ENCODE assay signal across 13 cellular contexts in the genomic region with DNA sequence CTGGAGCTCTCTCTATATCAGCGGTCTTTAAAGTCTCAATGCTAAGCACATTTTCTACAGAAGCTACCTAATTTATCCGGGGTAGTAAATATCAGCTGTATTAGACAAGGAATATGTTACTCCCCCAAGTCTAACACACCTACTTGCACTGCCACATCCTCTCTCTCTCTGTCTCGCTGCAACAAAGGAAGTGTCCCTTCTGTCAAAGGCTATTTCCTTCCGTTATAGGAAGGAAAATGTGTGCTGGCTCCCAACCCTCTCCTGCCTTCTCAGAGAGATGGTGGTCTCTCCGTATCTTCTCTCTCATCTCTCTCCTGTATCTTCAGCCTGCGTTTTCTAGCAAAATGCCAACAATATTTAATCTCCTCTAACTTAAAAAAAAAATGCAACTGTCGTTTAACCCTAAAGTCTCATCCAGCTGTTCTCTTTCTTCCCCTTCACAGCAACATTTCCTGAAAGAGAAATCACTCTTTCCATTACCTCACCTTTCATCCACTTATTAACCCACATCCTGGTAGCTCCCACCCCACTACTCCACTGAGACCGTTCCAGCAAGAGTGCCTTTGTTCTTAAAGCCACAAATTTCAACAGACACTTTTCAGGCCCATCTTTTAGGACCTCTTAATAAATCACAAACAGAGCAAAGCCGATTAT. TPM values are rescaled to one million over a fixed set of nuclear protein-coding genes. Genes with fewer than 3 reads are reported as not detected.
DNase-seq lines count a peak whose midpoint lies in the region; ATAC-seq and TF ChIP-seq lines count a peak whose summit lies in the region.
"Had no signal": no experiment of that assay in that cellular context is flagged by ENCODE, and none has a peak within 500 bp of the region (broad histone marks: within the 10 kb centered on the region; RNA-seq: fewer than 3 reads in every experiment).

No MANE protein-coding gene starts in this region.

- H3K4me3 Mint-ChIP-seq in activated CD4-positive, alpha-beta T cell treated with anti-CD3 and anti-CD28 coated beads, Interleukin-2, amount 10 ng/mL, durations not matched to agents 24 days and 14 days, result peak overlapping the region; percentile 79

- no peak for TF ChIP-seq CTCF in GM20000 (IDR thresholded peaks at IDR 0.05; ENCODE audit: extremely low read depth, missing control alignments)

- ATAC-seq in SK-N-SH treated with all-trans-retinoic acid at 6 μM for 48 hours, result no peak

- DNase-seq in AML-193 (lab: John Stamatoyannopoulos, UW) (peak; percentile 22 to 23), GM20000 (ENCODE audit: low spot score) (peak; percentile 57), iris pigment epithelial cell (ENCODE audit: low read depth) (peak; percentile 8), NCI-H187 treated with DMSO at 0.1 percent for 48 hours (lab: John Stamatoyannopoulos, UW) (no peak), NCI-H345 (lab: John Stamatoyannopoulos, UW) (no peak), GOT3 (lab: John Stamatoyannopoulos, UW) (no peak)
- peak; percentile 77 for DNase-seq in activated CD4-positive, alpha-beta T cell treated with anti-CD3 and anti-CD28 coated beads, Interleukin-2, amount 10 ng/mL, durations not matched to agents 24 days and 14 days
- DNase-seq: dorsolateral prefrontal cortex, GM23248, NCI-H1694 treated with DMSO at 0.1 percent for 48 hours, Right ventricle myocardium superior had no signal

- H3K27me3 Mint-ChIP-seq in activated CD4-positive, alpha-beta T cell treated with anti-CD3 and anti-CD28 coated beads, Interleukin-2, amount 10 ng/mL, durations not matched to agents 24 days and 14 days, result peaks cover 8% of the 10 kb centered on the region

- H3K36me3 Mint-ChIP-seq in activated CD4-positive, alpha-beta T cell treated with anti-CD3 and anti-CD28 coated beads, Interleukin-2, amount 10 ng/mL, durations not matched to agents 24 days and 14 days (ENCODE audit: low read depth), result peaks cover 40% of the 10 kb centered on the region

- H3K9me3 Mint-ChIP-seq in activated CD4-positive, alpha-beta T cell treated with anti-CD3 and anti-CD28 coated beads, Interleukin-2, amount 10 ng/mL, durations not matched to agents 24 days and 14 days, result no peaks in the 10 kb centered on the region

- intact Hi-C loops in activated CD4-positive, alpha-beta T cell treated with anti-CD3 and anti-CD28 coated beads, Interleukin-2, amount 10 ng/mL, durations not matched to agents 24 days and 14 days (cut with micrococcal nuclease), result loop anchor here (1.0 kb wide), 1 partner anchor 54 kb away; no protein-coding TSS in a partner anchor

- peaks cover 45% of the 10 kb centered on the region for H3K4me1 Mint-ChIP-seq in activated CD4-positive, alpha-beta T cell treated with anti-CD3 and anti-CD28 coated beads, Interleukin-2, amount 10 ng/mL, durations not matched to agents 24 days and 14 days

- peak overlapping the region; percentile 92 for H3K27ac Mint-ChIP-seq in activated CD4-positive, alpha-beta T cell treated with anti-CD3 and anti-CD28 coated beads, Interleukin-2, amount 10 ng/mL, durations not matched to agents 24 days and 14 days

TF ChIP-seq in SK-N-SH treated with all-trans-retinoic acid at 6 μM for 48 hours, 23 proteins besides CTCF, POLR2A, EP300 and RAD21 (continues in another document):
- no peak for TF ChIP-seq GLIS3 (CRISPR knock-in tag; IDR thresholded peaks at IDR 0.05)
- TF ChIP-seq ZC3H10 (CRISPR knock-in tag; IDR thresholded peaks at IDR 0.05), result no peak
- TF ChIP-seq ZFP30 (CRISPR knock-in tag; IDR thresholded peaks at IDR 0.05), result no peak
- TF ChIP-seq ARNTL (CRISPR knock-in tag; IDR thresholded peaks at IDR 0.05; ENCODE audit: borderline replicate concordance, low read depth), result no peak
- TF ChIP-seq, protein P1, sequence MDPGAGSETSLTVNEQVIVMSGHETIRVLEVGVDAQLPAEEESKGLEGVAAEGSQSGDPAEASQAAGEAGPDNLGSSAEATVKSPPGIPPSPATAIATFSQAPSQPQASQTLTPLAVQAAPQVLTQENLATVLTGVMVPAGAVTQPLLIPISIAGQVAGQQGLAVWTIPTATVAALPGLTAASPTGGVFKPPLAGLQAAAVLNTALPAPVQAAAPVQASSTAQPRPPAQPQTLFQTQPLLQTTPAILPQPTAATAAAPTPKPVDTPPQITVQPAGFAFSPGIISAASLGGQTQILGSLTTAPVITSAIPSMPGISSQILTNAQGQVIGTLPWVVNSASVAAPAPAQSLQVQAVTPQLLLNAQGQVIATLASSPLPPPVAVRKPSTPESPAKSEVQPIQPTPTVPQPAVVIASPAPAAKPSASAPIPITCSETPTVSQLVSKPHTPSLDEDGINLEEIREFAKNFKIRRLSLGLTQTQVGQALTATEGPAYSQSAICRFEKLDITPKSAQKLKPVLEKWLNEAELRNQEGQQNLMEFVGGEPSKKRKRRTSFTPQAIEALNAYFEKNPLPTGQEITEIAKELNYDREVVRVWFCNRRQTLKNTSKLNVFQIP (CRISPR knock-in tag; IDR thresholded peaks at IDR 0.05; ENCODE audit: borderline replicate concordance, low read depth), result no peak
- TF ChIP-seq, protein P2, sequence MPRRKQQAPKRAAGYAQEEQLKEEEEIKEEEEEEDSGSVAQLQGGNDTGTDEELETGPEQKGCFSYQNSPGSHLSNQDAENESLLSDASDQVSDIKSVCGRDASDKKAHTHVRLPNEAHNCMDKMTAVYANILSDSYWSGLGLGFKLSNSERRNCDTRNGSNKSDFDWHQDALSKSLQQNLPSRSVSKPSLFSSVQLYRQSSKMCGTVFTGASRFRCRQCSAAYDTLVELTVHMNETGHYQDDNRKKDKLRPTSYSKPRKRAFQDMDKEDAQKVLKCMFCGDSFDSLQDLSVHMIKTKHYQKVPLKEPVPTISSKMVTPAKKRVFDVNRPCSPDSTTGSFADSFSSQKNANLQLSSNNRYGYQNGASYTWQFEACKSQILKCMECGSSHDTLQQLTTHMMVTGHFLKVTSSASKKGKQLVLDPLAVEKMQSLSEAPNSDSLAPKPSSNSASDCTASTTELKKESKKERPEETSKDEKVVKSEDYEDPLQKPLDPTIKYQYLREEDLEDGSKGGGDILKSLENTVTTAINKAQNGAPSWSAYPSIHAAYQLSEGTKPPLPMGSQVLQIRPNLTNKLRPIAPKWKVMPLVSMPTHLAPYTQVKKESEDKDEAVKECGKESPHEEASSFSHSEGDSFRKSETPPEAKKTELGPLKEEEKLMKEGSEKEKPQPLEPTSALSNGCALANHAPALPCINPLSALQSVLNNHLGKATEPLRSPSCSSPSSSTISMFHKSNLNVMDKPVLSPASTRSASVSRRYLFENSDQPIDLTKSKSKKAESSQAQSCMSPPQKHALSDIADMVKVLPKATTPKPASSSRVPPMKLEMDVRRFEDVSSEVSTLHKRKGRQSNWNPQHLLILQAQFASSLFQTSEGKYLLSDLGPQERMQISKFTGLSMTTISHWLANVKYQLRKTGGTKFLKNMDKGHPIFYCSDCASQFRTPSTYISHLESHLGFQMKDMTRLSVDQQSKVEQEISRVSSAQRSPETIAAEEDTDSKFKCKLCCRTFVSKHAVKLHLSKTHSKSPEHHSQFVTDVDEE (CRISPR knock-in tag; IDR thresholded peaks at IDR 0.05), result no peak
- TF ChIP-seq CSDC2 (CRISPR knock-in tag; IDR thresholded peaks at IDR 0.05), result no peak
- no peak for TF ChIP-seq ZFP3 (CRISPR knock-in tag; IDR thresholded peaks at IDR 0.05)
- TF ChIP-seq ESRRG (CRISPR knock-in tag; IDR thresholded peaks at IDR 0.05), result no peak
- TF ChIP-seq ZNF8 (CRISPR knock-in tag; IDR thresholded peaks at IDR 0.05), result no peak
- no peak for TF ChIP-seq RARB (CRISPR knock-in tag; IDR thresholded peaks at IDR 0.05)
- TF ChIP-seq, protein P3, sequence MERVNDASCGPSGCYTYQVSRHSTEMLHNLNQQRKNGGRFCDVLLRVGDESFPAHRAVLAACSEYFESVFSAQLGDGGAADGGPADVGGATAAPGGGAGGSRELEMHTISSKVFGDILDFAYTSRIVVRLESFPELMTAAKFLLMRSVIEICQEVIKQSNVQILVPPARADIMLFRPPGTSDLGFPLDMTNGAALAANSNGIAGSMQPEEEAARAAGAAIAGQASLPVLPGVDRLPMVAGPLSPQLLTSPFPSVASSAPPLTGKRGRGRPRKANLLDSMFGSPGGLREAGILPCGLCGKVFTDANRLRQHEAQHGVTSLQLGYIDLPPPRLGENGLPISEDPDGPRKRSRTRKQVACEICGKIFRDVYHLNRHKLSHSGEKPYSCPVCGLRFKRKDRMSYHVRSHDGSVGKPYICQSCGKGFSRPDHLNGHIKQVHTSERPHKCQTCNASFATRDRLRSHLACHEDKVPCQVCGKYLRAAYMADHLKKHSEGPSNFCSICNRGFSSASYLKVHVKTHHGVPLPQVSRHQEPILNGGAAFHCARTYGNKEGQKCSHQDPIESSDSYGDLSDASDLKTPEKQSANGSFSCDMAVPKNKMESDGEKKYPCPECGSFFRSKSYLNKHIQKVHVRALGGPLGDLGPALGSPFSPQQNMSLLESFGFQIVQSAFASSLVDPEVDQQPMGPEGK (CRISPR knock-in tag; IDR thresholded peaks at IDR 0.05; ENCODE audit: borderline replicate concordance), result no peak
- no peak for TF ChIP-seq ZNF70 (CRISPR knock-in tag; IDR thresholded peaks at IDR 0.05)
- TF ChIP-seq, protein P4, sequence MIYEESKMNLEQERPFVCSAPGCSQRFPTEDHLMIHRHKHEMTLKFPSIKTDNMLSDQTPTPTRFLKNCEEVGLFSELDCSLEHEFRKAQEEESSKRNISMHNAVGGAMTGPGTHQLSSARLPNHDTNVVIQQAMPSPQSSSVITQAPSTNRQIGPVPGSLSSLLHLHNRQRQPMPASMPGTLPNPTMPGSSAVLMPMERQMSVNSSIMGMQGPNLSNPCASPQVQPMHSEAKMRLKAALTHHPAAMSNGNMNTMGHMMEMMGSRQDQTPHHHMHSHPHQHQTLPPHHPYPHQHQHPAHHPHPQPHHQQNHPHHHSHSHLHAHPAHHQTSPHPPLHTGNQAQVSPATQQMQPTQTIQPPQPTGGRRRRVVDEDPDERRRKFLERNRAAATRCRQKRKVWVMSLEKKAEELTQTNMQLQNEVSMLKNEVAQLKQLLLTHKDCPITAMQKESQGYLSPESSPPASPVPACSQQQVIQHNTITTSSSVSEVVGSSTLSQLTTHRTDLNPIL (CRISPR knock-in tag; IDR thresholded peaks at IDR 0.05; ENCODE audit: low read depth), result no peak
- TF ChIP-seq OSR1 (CRISPR knock-in tag; IDR thresholded peaks at IDR 0.05), result no peak
- TF ChIP-seq PPARA (CRISPR knock-in tag; IDR thresholded peaks at IDR 0.05; ENCODE audit: borderline replicate concordance), result no peak
- no peak for TF ChIP-seq SNAI2 (CRISPR knock-in tag; IDR thresholded peaks at IDR 0.05)
- TF ChIP-seq BACH2 (CRISPR knock-in tag; IDR thresholded peaks at IDR 0.05; ENCODE audit: borderline replicate concordance), result no peak

RNA-seq across cellular contexts. Expression of a gene that starts 2.3 kb away (rescaled TPM):
- 33.6 and 34.8 TPM in 2 replicates for total RNA-seq in activated CD4-positive, alpha-beta T cell treated with anti-CD3 and anti-CD28 coated beads, Interleukin-2, amount 10 ng/mL, durations not matched to agents 24 days and 14 days

RNA-seq across cellular contexts. Expression of a gene that starts 5.7 kb away (rescaled TPM):
- total RNA-seq in activated CD4-positive, alpha-beta T cell treated with anti-CD3 and anti-CD28 coated beads, Interleukin-2, amount 10 ng/mL, durations not matched to agents 24 days and 14 days, result not detected in 2 replicates
- total RNA-seq: GM23248, omental fat pad had no signal

RNA-seq across cellular contexts. Expression of a gene that starts 49.6 kb away (rescaled TPM):
- 45.8 and 46.0 TPM in 2 replicates for total RNA-seq in activated CD4-positive, alpha-beta T cell treated with anti-CD3 and anti-CD28 coated beads, Interleukin-2, amount 10 ng/mL, durations not matched to agents 24 days and 14 days

Comparison
In these comparisons a context has a peak if more than half of its experiments do, and no peak if none do; other contexts are left out.
1. DNase-seq: peak in AML-193 (2 of 2), GM20000 (single experiment), activated CD4-positive, alpha-beta T cell treated with anti-CD3 and anti-CD28 coated beads, Interleukin-2, amount 10 ng/mL, durations not matched to agents 24 days and 14 days (single experiment) and iris pigment epithelial cell (single experiment); none in NCI-H187 treated with DMSO at 0.1 percent for 48 hours (single experiment), NCI-H345 (single experiment) and GOT3 (single experiment).